Comparison of ENCODE assay signal across 13 cellular contexts in genomic region chr1:68221971-68222355, GRCh38. TPM values are rescaled to one million over a fixed set of nuclear protein-coding genes. Genes with fewer than 3 reads are reported as not detected.
DNase-seq lines count a peak whose midpoint lies in the region; ATAC-seq, FAIRE-seq and TF ChIP-seq lines count a peak whose summit lies in the region.
"Had no signal": no experiment of that assay in that cellular context is flagged by ENCODE, and none has a peak within 500 bp of the region (broad histone marks: within the 10 kb centered on the region; RNA-seq: fewer than 3 reads in every experiment).

No MANE protein-coding gene starts in this region.

- H3K4me1 ChIP-seq in GM12878 (ENCODE audit: control insufficient read depth, insufficient read depth, low read length) (no peaks in the 10 kb centered on the region), gastroesophageal sphincter (peaks cover 17 to 99% (median 39%) of the 10 kb centered on the region in 3 donors), stomach (peaks cover 29 to 87% (median 51%) of the 10 kb centered on the region in 4 donors), right lobe of liver (no peaks in the 10 kb centered on the region)

- in situ Hi-C loops in GM12878 (cut with MboI) = no loop called here

- SMC1A ChIA-PET in GM12878 (lab: Charles Lee; ENCODE audit: uncharacterized antibody, unreplicated experiment) = no interaction called here

- H3K27me3 ChIP-seq in GM12878 (replicated peaks in 1 of 2; ENCODE audit: control insufficient read depth in 2 of 2, insufficient read depth in 2 of 2, low read length in 1 of 2) (no peaks in the 10 kb centered on the region), gastroesophageal sphincter (no peaks in the 10 kb centered on the region), stomach (no peaks in the 10 kb centered on the region), right lobe of liver (no peaks in the 10 kb centered on the region)
- H3K27me3 ChIP-seq: MG63 had no signal

- CTCF ChIA-PET in GM12878 (lab: Yijun Ruan, JAX) = interaction anchor here (1.4 to 1.5 kb wide), 2 partner anchors 101 to 105 kb away, joined by 3 to 4 read pairs; no protein-coding TSS in a partner anchor

- no peak for TF ChIP-seq EP300 in GM12878 (IDR thresholded peaks at IDR 0.05; ENCODE audit: borderline replicate concordance in 1 of 2, control insufficient read depth in 1 of 2, low read depth in 2 of 2, low read length in 2 of 2)
- no peak for TF ChIP-seq EP300 in gastroesophageal sphincter (IDR thresholded peaks at IDR 0.05)
- no peak for TF ChIP-seq EP300 in stomach (IDR thresholded peaks at IDR 0.05)

- WGBS in GM12878 (ENCODE audit: insufficient coverage, insufficient replicate concordance, low lambda C conversion rate, missing lambda C conversion rate) = under 1% methylated on average over 6 of the region's 6 CpGs
- 19 to 28% methylated on average over 6 of the region's 6 CpGs for WGBS in gastroesophageal sphincter (ENCODE audit: low coverage in 1 of 2), 2 donors
- 30 to 41% (median 34%) methylated on average over 6 of the region's 6 CpGs for WGBS in stomach, 5 donors
- WGBS in right lobe of liver (ENCODE audit: insufficient coverage, low coverage, low lambda C conversion rate, missing lambda C conversion rate) = 76% methylated on average over 6 of the region's 6 CpGs

- DNase-seq in HCEC 1CT (peak; percentile 64), GM12878 (ENCODE audit: low read depth, low spot score) (no peak), stomach (no peak), sciatic nerve (ENCODE audit: low spot score) (no peak), right lobe of liver (no peak)
- no peak for DNase-seq in activated CD4-positive, alpha-beta T cell treated with anti-CD3 and anti-CD28 coated beads for 4 hours
- DNase-seq: activated CD4-positive, alpha-beta T cell treated with anti-CD3 and anti-CD28 coated beads for 36 hours; MG63; NCI-H2171; stimulated activated CD4-positive, alpha-beta T cell treated with anti-CD3 and anti-CD28 coated beads, Interleukin-2, amount 100 ng/mL, for 24 hours had no signal

- RAD21 ChIA-PET in GM12878 (lab: Charles Lee; ENCODE audit: unreplicated experiment) = interaction anchor here (1.3 kb wide), 1 partner anchor 35 kb away, joined by 3 read pairs; no protein-coding TSS in a partner anchor

- no peak for TF ChIP-seq RAD21 in GM12878 (IDR thresholded peaks at IDR 0.05; ENCODE audit: insufficient read depth, low read depth, low read length)

- no TSS peak for BruUV-seq in GM12878 (replicated peaks; lab: Mats Ljungman, UMichigan)

- no peak for TF ChIP-seq CTCF in GM12878 (IDR thresholded peaks at IDR 0.05 in 2 of 3, conservative IDR thresholded peaks at IDR 0.05 in 1 of 3; ENCODE audit: control insufficient read depth in 2 of 3, extremely low read depth in 1 of 3, insufficient read depth in 1 of 3, low read depth in 3 of 3, low read length in 3 of 3)
- TF ChIP-seq CTCF in gastroesophageal sphincter (IDR thresholded peaks at IDR 0.05) = no peak
- no peak for TF ChIP-seq CTCF in stomach (IDR thresholded peaks at IDR 0.05)
- TF ChIP-seq CTCF in right lobe of liver (IDR thresholded peaks at IDR 0.05) = no peak

- POLR2A ChIA-PET in GM12878 (lab: Charles Lee) = no interaction called here

- ATAC-seq in GM12878 (peak; percentile 30; the same call in 2 of the 3 replicates), gastroesophageal sphincter (no peak), sciatic nerve (no peak), HG03039 (IDR thresholded peaks at IDR 0.05; ENCODE audit: unreplicated experiment) (no peak), right lobe of liver (no peak)
- ATAC-seq: activated CD4-positive, alpha-beta T cell treated with anti-CD3 and anti-CD28 coated beads for 36 hours had no signal

- H3K36me3 ChIP-seq in GM12878 (ENCODE audit: control insufficient read depth in 2 of 2, insufficient read depth in 2 of 2, low read length in 1 of 2) (no peaks in the 10 kb centered on the region), gastroesophageal sphincter (no peaks in the 10 kb centered on the region), stomach (no peaks in the 10 kb centered on the region), right lobe of liver (no peaks in the 10 kb centered on the region)
- H3K36me3 ChIP-seq: MG63 had no signal

- H3K27ac ChIP-seq in GM12878 (ENCODE audit: control insufficient read depth, insufficient read depth) (no peak overlapping the region), gastroesophageal sphincter (peak overlapping the region; percentile 72 to 96 (median 84)), stomach (peak overlapping the region in 3 of 5 donors; percentile 17 to 62 (median 45)), right lobe of liver (no peak overlapping the region)
- H3K27ac ChIP-seq: HL-60 had no signal

- H3K4me3 ChIP-seq in GM12878 = no peak overlapping the region
- no peak overlapping the region for H3K4me3 ChIP-seq in gastroesophageal sphincter
- no peak overlapping the region for H3K4me3 ChIP-seq in stomach
- no peak overlapping the region for H3K4me3 ChIP-seq in right lobe of liver
- H3K4me3 ChIP-seq: MG63 had no signal

- FAIRE-seq in GM12878 (lab: Jason Lieb, UNC) = no peak

- H3K4me2 ChIP-seq in GM12878 (ENCODE audit: control insufficient read depth, insufficient read depth) = no peak overlapping the region

- TF ChIP-seq POLR2A in GM12878 (IDR thresholded peaks at IDR 0.05; ENCODE audit: low read depth, low read length) = no peak
- no peak for TF ChIP-seq POLR2A in gastroesophageal sphincter (IDR thresholded peaks at IDR 0.05)
- TF ChIP-seq POLR2A in stomach (IDR thresholded peaks at IDR 0.05) = no peak
- TF ChIP-seq POLR2A in right lobe of liver (IDR thresholded peaks at IDR 0.05) = no peak

- H3K9ac ChIP-seq in GM12878 (ENCODE audit: control insufficient read depth, insufficient read depth, low read length) = no peak overlapping the region

- H4K20me1 ChIP-seq in GM12878 (ENCODE audit: control insufficient read depth, insufficient read depth) = no peaks in the 10 kb centered on the region

- H3K9me3 ChIP-seq in GM12878 (replicated peaks; ENCODE audit: control insufficient read depth, insufficient read depth, low read length) = no peaks in the 10 kb centered on the region
- H3K9me3 ChIP-seq in gastroesophageal sphincter = no peaks in the 10 kb centered on the region
- H3K9me3 ChIP-seq in stomach = no peaks in the 10 kb centered on the region
- H3K9me3 ChIP-seq in right lobe of liver = no peaks in the 10 kb centered on the region
- H3K9me3 ChIP-seq: MG63 had no signal

- no peak overlapping the region for H2AFZ ChIP-seq in GM12878 (ENCODE audit: control insufficient read depth, low read depth, low read length)

- intact Hi-C loops in GM12878 (cut with micrococcal nuclease; ENCODE audit: unreplicated experiment) = no loop called here
- intact Hi-C loops in stomach (cut with DNase I; ENCODE audit: low total_unique reads) = no loop called here
- intact Hi-C loops in sciatic nerve (cut with DNase I) = no loop called here
- intact Hi-C loops in right lobe of liver (cut with DNase I) = no loop called here

- no peaks in the 10 kb centered on the region for H3K79me2 ChIP-seq in GM12878 (ENCODE audit: control insufficient read depth, insufficient read depth, low read length)

TF ChIP-seq in GM12878, 131 proteins besides CTCF, POLR2A, EP300 and RAD21:
- TF ChIP-seq CREB1 (IDR thresholded peaks at IDR 0.05; ENCODE audit: low read depth) (no peak), CHD4 (IDR thresholded peaks at IDR 0.05) (no peak), RFX5 (IDR thresholded peaks at IDR 0.05; ENCODE audit: low read depth, low read length) (no peak), RBBP5 (conservative IDR thresholded peaks at IDR 0.05) (no peak), TCF7 (IDR thresholded peaks at IDR 0.05; ENCODE audit: borderline replicate concordance) (no peak)
- TF ChIP-seq, protein P1, sequence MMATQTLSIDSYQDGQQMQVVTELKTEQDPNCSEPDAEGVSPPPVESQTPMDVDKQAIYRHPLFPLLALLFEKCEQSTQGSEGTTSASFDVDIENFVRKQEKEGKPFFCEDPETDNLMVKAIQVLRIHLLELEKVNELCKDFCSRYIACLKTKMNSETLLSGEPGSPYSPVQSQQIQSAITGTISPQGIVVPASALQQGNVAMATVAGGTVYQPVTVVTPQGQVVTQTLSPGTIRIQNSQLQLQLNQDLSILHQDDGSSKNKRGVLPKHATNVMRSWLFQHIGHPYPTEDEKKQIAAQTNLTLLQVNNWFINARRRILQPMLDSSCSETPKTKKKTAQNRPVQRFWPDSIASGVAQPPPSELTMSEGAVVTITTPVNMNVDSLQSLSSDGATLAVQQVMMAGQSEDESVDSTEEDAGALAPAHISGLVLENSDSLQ (IDR thresholded peaks at IDR 0.05) = no peak

RNA-seq across cellular contexts. Expression of gene WLS, which starts 10.4 kb away (rescaled TPM):
- not detected in 2 replicates for total RNA-seq in GM12878 (2013; cell fraction: nucleolus; rRNA removed)
- total RNA-seq in GM12878 (2014; rRNA removed) (not detected in 2 replicates), GM12878 (2014; rRNA removed; fragmentation: Illumina TruSeq; extraction: Trizol) (not detected in 2 replicates), GM12878 (2021) (0.35 and 0.36 TPM in 2 replicates), gastroesophageal sphincter (100 to 1,000 TPM; 120 to 280 (median 263) TPM), stomach (100 to 1,000 TPM in 2 of 5 donors, 10 to 100 TPM in 3; 56.2 to 194 (median 92.2) TPM), sciatic nerve (81.9 TPM), right lobe of liver (10 to 100 TPM in 5 of 6 experiments, 1 to 10 TPM in 1; 9.3 to 36.0 (median 25.8) TPM)
- polyA plus RNA-seq in GM12878 (2011; ENCODE audit: low read depth) = not detected
- polyA plus RNA-seq in GM12878 (2011; rRNA removed) (0.04 and 0.06 TPM in 2 replicates), GM12878 (2014; fragmentation: Illumina TruSeq; extraction: Trizol) (not detected in 2 replicates), GM12878 (2014; fragmentation: Nextera tagmentation; extraction: Ambion mirVana) (not detected), GM12878 (2014; rRNA removed) (0.11 TPM in 1 of 2 replicates, not detected in the other), GM12878 (2016; fragmentation: Nextera tagmentation; extraction: Ambion mirVana) (not detected), stomach (10 to 100 TPM; 17.9 to 50.8 (median 37.9) TPM)
- polyA plus RNA-seq in GM12878 (2011; cell fraction: cytosol; rRNA removed) = 0.10 TPM in 1 of 2 replicates, not detected in the other
- polyA plus RNA-seq in GM12878 (2011; cell fraction: nucleus; rRNA removed) = 0.31 TPM in 1 of 2 replicates, not detected in the other
- 0.18 TPM in 1 of 2 replicates, not detected in the other for polyA plus RNA-seq in GM12878 (2012)
- polyA minus RNA-seq in GM12878 (2011; rRNA and poly(A)+ RNA removed) = not detected in 2 replicates
- polyA minus RNA-seq in GM12878 (2011; cell fraction: cytosol; rRNA and poly(A)+ RNA removed) = 1.5 TPM in 1 of 2 replicates, not detected in the other
- polyA minus RNA-seq in GM12878 (2011; cell fraction: nucleus; rRNA and poly(A)+ RNA removed) = 0.29 TPM in 1 of 2 replicates, not detected in the other
- total RNA-seq: activated CD4-positive, alpha-beta T cell treated with anti-CD3 and anti-CD28 coated beads for 36 hours had no signal

Comparison
In these comparisons a context has a peak if more than half of its experiments do, and no peak if none do; other contexts are left out.
1. H3K27ac ChIP-seq: peak in gastroesophageal sphincter (4 of 4) and stomach (3 of 5); none in GM12878 (single experiment) and right lobe of liver (0 of 3).
2. RNA of gene WLS, which starts 10.4 kb away (total RNA-seq): 120 to 280 TPM in gastroesophageal sphincter, 56.2 to 194 TPM in stomach, 81.9 TPM in sciatic nerve (single experiment) and 9.3 to 36.0 TPM in right lobe of liver; 0.35 to 0.36 TPM in GM12878; every median in the first group is over 4 times any median in the second.